In genomic region chr16:70198666-70199065, GRCh38 we compare ENCODE assay signal across 9 cellular contexts. TPM values are rescaled to one million over a fixed set of nuclear protein-coding genes. Genes with fewer than 3 reads are reported as not detected.
DNase-seq lines count a peak whose midpoint lies in the region; ATAC-seq, FAIRE-seq and TF ChIP-seq lines count a peak whose summit lies in the region.
"Not testable (repeated sequence)": the region's sequence is repeated elsewhere in the genome, so short reads cannot be mapped to it uniquely, and the experiment has no call there.
"Had no signal": no experiment of that assay in that cellular context is flagged by ENCODE, and none has a peak within 500 bp of the region (broad histone marks: within the 10 kb centered on the region; RNA-seq: fewer than 3 reads in every experiment).

No MANE protein-coding gene starts in this region.

- H3K4me2 ChIP-seq in K562 (ENCODE audit: insufficient read depth, low read length): not testable (repeated sequence)

- peak; percentile 2 for DNase-seq in GM03348 (ENCODE audit: low spot score)
- DNase-seq in adrenal gland: peak in 5 of 7 donors; percentile 34 to 58 (median 40)
- DNase-seq in K562 (ENCODE audit: extremely low read depth in 1 of 4, low spot score in 3 of 4): peak in 1 of 4 experiments; percentile 2
- peak; percentile 7 for DNase-seq in fibroblast of peridontal ligament (ENCODE audit: extremely low read depth)
- peak; percentile 11 for DNase-seq in iris pigment epithelial cell (ENCODE audit: low read depth)
- peak; percentile 35 to 42 for DNase-seq in lung microvascular endothelial cell (ENCODE audit: low read depth in 2 of 2)
- DNase-seq in sciatic nerve (ENCODE audit: low spot score): not testable (repeated sequence)

- peak in 1 of 2 donors; percentile 15 for TF ChIP-seq POLR2A in adrenal gland (IDR thresholded peaks at IDR 0.05)
- TF ChIP-seq POLR2A in K562 (conservative IDR thresholded peaks at IDR 0.05): not testable (repeated sequence)

- H3K9me3 ChIP-seq in adrenal gland (replicated peaks in 1 of 3); K562 (replicated peaks; ENCODE audit: control insufficient read depth, insufficient read depth, low read depth, low read length): not testable (repeated sequence)

- not testable (repeated sequence) for TF ChIP-seq RAD21 in K562 (CRISPR knock-in tag; conservative IDR thresholded peaks at IDR 0.05 in 1 of 2, IDR thresholded peaks at IDR 0.05 in 1 of 2)

- not testable (repeated sequence) for H4K20me1 ChIP-seq in K562 (replicated peaks; ENCODE audit: control insufficient read depth, insufficient read depth, low read length)

- CTCF ChIA-PET in K562 (lab: Yijun Ruan, JAX; ENCODE audit: low intra/inter-chr PET ratio): not testable (repeated sequence)

- H3K79me2 ChIP-seq in K562 (ENCODE audit: control insufficient read depth, insufficient read depth, low read length): not testable (repeated sequence)

- H3K36me3 ChIP-seq in adrenal gland (replicated peaks in 1 of 2); K562 (ENCODE audit: control insufficient read depth, insufficient read depth, low read length): not testable (repeated sequence)

- POLR2A ChIA-PET in K562 (lab: Yijun Ruan, JAX): not testable (repeated sequence)

- peaks cover 10 to 11% of the 10 kb centered on the region in 2 donors for H3K4me1 ChIP-seq in adrenal gland (replicated peaks in 1 of 2)
- H3K4me1 ChIP-seq in K562 (replicated peaks in 1 of 2; ENCODE audit: control insufficient read depth in 2 of 2, insufficient read depth in 2 of 2, low read length in 2 of 2): not testable (repeated sequence)

- not testable (repeated sequence) for H3K27me3 ChIP-seq in adrenal gland; K562 (ENCODE audit: control insufficient read depth in 2 of 2, insufficient read depth in 2 of 2, low read length in 2 of 2)

- not testable (repeated sequence) for TF ChIP-seq CTCF in adrenal gland (IDR thresholded peaks at IDR 0.05); K562 (IDR thresholded peaks at IDR 0.05 in 2 of 3, conservative IDR thresholded peaks at IDR 0.05 in 1 of 3; ENCODE audit: insufficient read depth in 2 of 3, low read depth in 1 of 3, low read length in 3 of 3)

- H3K9me1 ChIP-seq in K562 (ENCODE audit: control insufficient read depth, insufficient read depth, low read length): not testable (repeated sequence)

- not testable (repeated sequence) for BruUV-seq in K562 (replicated peaks; lab: Mats Ljungman, UMichigan)

- H3K27ac ChIP-seq in adrenal gland: peak overlapping the region; percentile 39 to 91 (median 72)
- not testable (repeated sequence) for H3K27ac ChIP-seq in K562 (ENCODE audit: extremely low read depth, low read depth, low read length)

- intact Hi-C loops in adrenal gland (cut with DNase I); K562 (cut with micrococcal nuclease); sciatic nerve (cut with DNase I): not testable (repeated sequence)

- in situ Hi-C loops in K562 (cut with MboI): not testable (repeated sequence)

- not testable (repeated sequence) for ATAC-seq in K562
- peak; percentile 47 for ATAC-seq in sciatic nerve

- 20 to 31% (median 25%) methylated on average over 3 of the region's 3 CpGs for WGBS in adrenal gland, 4 donors
- 35% methylated on average over 3 of the region's 3 CpGs for WGBS in K562 (ENCODE audit: insufficient coverage, low coverage, missing lambda C conversion rate)

- FAIRE-seq in K562 (lab: Jason Lieb, UNC): not testable (repeated sequence)

- not testable (repeated sequence) for TF ChIP-seq EP300 in K562 (IDR thresholded peaks at IDR 0.05; ENCODE audit: low read length)

- H3K9ac ChIP-seq in K562 (ENCODE audit: insufficient read depth in 1 of 2, low read depth in 2 of 2, low read length in 2 of 2): not testable (repeated sequence)

- H3K4me3 ChIP-seq in adrenal gland, K562: not testable (repeated sequence)

- H2AFZ ChIP-seq in K562 (ENCODE audit: low read depth, low read length): not testable (repeated sequence)

TF ChIP-seq in K562, 482 proteins besides CTCF, POLR2A, EP300 and RAD21:
- TF ChIP-seq NFIC (IDR thresholded peaks at IDR 0.05): peak; percentile 35; the same call in 1 of the 2 replicates

RNA-seq across cellular contexts. Expression of gene CLEC18C, which starts 25.1 kb away (rescaled TPM):
- total RNA-seq in adrenal gland (1 to 10 TPM in 3 of 8 donors, under 1 TPM in 2, not detected in 3; 0.25 to 2.9 (median 1.5) TPM), K562 (2014; rRNA removed) (1.0 and 1.3 TPM in 2 replicates), K562 (2014; rRNA removed; fragmentation: Illumina TruSeq; extraction: Trizol) (0.15 TPM in 1 of 2 replicates, not detected in the other), K562 (2015; rRNA removed; fragmentation: Illumina TruSeq; extraction: Trizol) (0.54 and 0.90 TPM in 2 replicates), K562 (2021) (0.62 and 0.89 TPM in 2 replicates), lung microvascular endothelial cell (under 0.01 TPM in 2 replicates), sciatic nerve (0.58 TPM)
- polyA plus RNA-seq in adrenal gland (1 to 10 TPM in 1 of 3 donors, under 1 TPM in 2; 0.17 to 2.0 (median 0.26) TPM), K562 (2011; rRNA removed) (0.35 and 1.1 TPM in 2 replicates), K562 (2014; fragmentation: Illumina TruSeq; extraction: Trizol) (0.06 and 0.11 TPM in 2 replicates), K562 (2014; fragmentation: Nextera tagmentation; extraction: Ambion mirVana) (not detected), K562 (2014; rRNA removed) (0.38 and 0.60 TPM in 2 replicates)
- total RNA-seq in K562 (2011; cell fraction: chromatin; rRNA removed; ENCODE audit: low replicate concordance): 6.2 and 13.1 TPM in 2 replicates
- 11.7 TPM in 2 replicates for total RNA-seq in K562 (2011; cell fraction: nucleolus; rRNA removed)
- 5.7 and 6.2 TPM in 2 replicates for total RNA-seq in K562 (2011; cell fraction: nucleoplasm; rRNA removed)
- polyA plus RNA-seq in K562 (2011; cell fraction: cytosol; rRNA removed): 0.24 TPM in 2 replicates
- 10.8 and 12.1 TPM in 2 replicates for polyA plus RNA-seq in K562 (2011; cell fraction: nucleus; rRNA removed)
- 0.39 and 0.89 TPM in 2 replicates for polyA plus RNA-seq in K562 (2012)
- 0.99 and 1.0 TPM in 2 replicates for polyA minus RNA-seq in K562 (2011; rRNA and poly(A)+ RNA removed)
- polyA minus RNA-seq in K562 (2011; cell fraction: cytosol; rRNA and poly(A)+ RNA removed): 0.95 and 2.3 TPM in 2 replicates
- 6.7 and 8.3 TPM in 2 replicates for polyA minus RNA-seq in K562 (2011; cell fraction: nucleus; rRNA and poly(A)+ RNA removed)
- total RNA-seq: OCI-LY7, SK-MEL-5 had no signal

RNA-seq across cellular contexts. Expression of gene EXOSC6, which starts 53.1 kb away (rescaled TPM):
- 10 to 100 TPM; 20.7 to 49.6 (median 30.5) TPM for total RNA-seq in adrenal gland
- 10 to 100 TPM; 12.0 to 17.5 (median 12.6) TPM for polyA plus RNA-seq in adrenal gland
- 28.6 and 30.6 TPM in 2 replicates for total RNA-seq in K562 (2011; cell fraction: chromatin; rRNA removed; ENCODE audit: low replicate concordance)
- 22.5 and 25.3 TPM in 2 replicates for total RNA-seq in K562 (2011; cell fraction: nucleolus; rRNA removed)
- 28.2 and 46.0 TPM in 2 replicates for total RNA-seq in K562 (2011; cell fraction: nucleoplasm; rRNA removed)
- total RNA-seq in K562 (2014; rRNA removed): 25.2 and 28.4 TPM in 2 replicates
- total RNA-seq in K562 (2014; rRNA removed; fragmentation: Illumina TruSeq; extraction: Trizol): 17.1 and 18.5 TPM in 2 replicates
- 18.4 and 19.5 TPM in 2 replicates for total RNA-seq in K562 (2015; rRNA removed; fragmentation: Illumina TruSeq; extraction: Trizol)
- total RNA-seq in K562 (2021): 27.6 and 29.0 TPM in 2 replicates
- polyA plus RNA-seq in K562 (2011; rRNA removed): 9.5 and 11.2 TPM in 2 replicates
- polyA plus RNA-seq in K562 (2011; cell fraction: cytosol; rRNA removed): 13.2 and 14.7 TPM in 2 replicates
- polyA plus RNA-seq in K562 (2011; cell fraction: nucleus; rRNA removed): 7.1 and 8.3 TPM in 2 replicates
- polyA plus RNA-seq in K562 (2012): 7.8 and 8.0 TPM in 2 replicates
- 10.0 and 10.3 TPM in 2 replicates for polyA plus RNA-seq in K562 (2014; fragmentation: Illumina TruSeq; extraction: Trizol)
- polyA plus RNA-seq in K562 (2014; fragmentation: Nextera tagmentation; extraction: Ambion mirVana): 10 to 100 TPM in 1 of 2 experiments, 1 to 10 TPM in 1; 9.2 to 11.6 TPM
- 15.6 and 21.8 TPM in 2 replicates for polyA plus RNA-seq in K562 (2014; rRNA removed)
- polyA minus RNA-seq in K562 (2011; rRNA and poly(A)+ RNA removed): 6.4 and 8.2 TPM in 2 replicates
- 10.4 and 13.6 TPM in 2 replicates for polyA minus RNA-seq in K562 (2011; cell fraction: cytosol; rRNA and poly(A)+ RNA removed)
- polyA minus RNA-seq in K562 (2011; cell fraction: nucleus; rRNA and poly(A)+ RNA removed): 5.3 and 7.2 TPM in 2 replicates
- 28.3 and 43.7 TPM in 2 replicates for total RNA-seq in lung microvascular endothelial cell
- 17.5 TPM for total RNA-seq in sciatic nerve
